ENCODE assay signal across 8 cellular contexts in the genomic region with DNA sequence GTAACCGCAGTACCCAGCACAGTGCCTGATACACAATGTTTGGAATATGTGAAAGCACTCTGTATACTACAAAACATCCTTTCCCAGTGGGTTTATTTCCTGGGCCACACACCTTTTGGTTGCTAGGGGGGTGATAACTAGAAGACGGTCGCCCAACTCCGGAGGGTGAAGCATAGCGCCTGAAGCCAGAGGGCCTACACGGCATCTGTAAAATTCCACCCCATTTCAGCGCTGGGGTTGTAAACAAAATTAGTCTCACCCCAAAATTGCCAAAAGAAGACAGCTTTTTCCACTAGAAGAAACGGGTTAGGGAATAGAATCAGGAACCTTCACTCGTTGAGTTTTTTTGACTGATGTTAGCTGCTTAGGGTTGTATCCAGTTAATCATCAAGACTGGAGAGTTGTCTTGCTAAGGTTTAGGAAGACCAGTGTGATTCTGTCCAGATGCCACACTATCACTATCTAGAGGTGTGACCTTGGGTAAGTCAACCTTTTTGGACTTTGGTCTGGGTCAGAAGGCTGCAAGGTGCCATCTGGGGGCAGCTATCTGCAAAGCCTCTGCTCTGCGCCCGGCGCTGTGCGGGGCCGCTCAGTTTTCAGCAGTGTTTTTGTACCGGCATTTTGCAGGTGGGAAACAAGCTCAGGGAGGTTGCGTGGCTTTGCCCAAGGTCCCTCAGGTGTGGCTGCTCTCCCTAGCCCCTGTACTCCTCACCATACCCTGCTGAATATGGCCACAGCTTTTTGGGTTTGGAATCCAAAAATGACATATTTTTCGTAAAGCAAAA.
DNase-seq lines count a peak whose midpoint lies in the region; ATAC-seq and TF ChIP-seq lines count a peak whose summit lies in the region.

No MANE protein-coding gene starts in this region.

- H3K9ac ChIP-seq in muscle layer of colon (ENCODE audit: low read length), result peak overlapping the region; percentile 88

- peak overlapping the region; percentile 93 for H3K4me3 Mint-ChIP-seq in stimulated activated naive CD8-positive, alpha-beta T cell treated with anti-CD3 and anti-CD28 coated beads, Interleukin-15, Interleukin-2, amounts not matched to agents 100 ng/mL and 50 ng/mL, for 24 hours

- H3K27ac ChIP-seq in muscle layer of colon (ENCODE audit: low read depth, low read length), result peak overlapping the region; percentile 83

- no peaks in the 10 kb centered on the region for H3K36me3 Mint-ChIP-seq in stimulated activated naive CD8-positive, alpha-beta T cell treated with anti-CD3 and anti-CD28 coated beads, Interleukin-15, Interleukin-2, amounts not matched to agents 100 ng/mL and 50 ng/mL, for 24 hours (ENCODE audit: low read depth)

- peak overlapping the region; percentile 78 to 82 for H3K4me3 ChIP-seq in cardiac fibroblast (replicated peaks in 1 of 2; ENCODE audit: low read depth in 2 of 2, low read length in 2 of 2)
- peak overlapping the region in 1 of 2 donors; percentile 80 for H3K4me3 ChIP-seq in muscle layer of colon (ENCODE audit: low read depth in 1 of 2, low read length in 2 of 2)

- H3K27me3 Mint-ChIP-seq in stimulated activated naive CD8-positive, alpha-beta T cell treated with anti-CD3 and anti-CD28 coated beads, Interleukin-15, Interleukin-2, amounts not matched to agents 100 ng/mL and 50 ng/mL, for 24 hours, result no peaks in the 10 kb centered on the region

- no peak for TF ChIP-seq CTCF in cardiac fibroblast (IDR thresholded peaks at IDR 0.05; ENCODE audit: low read depth, low read length)

- no peaks in the 10 kb centered on the region for H3K9me3 Mint-ChIP-seq in stimulated activated naive CD8-positive, alpha-beta T cell treated with anti-CD3 and anti-CD28 coated beads, Interleukin-15, Interleukin-2, amounts not matched to agents 100 ng/mL and 50 ng/mL, for 24 hours

- no peaks in the 10 kb centered on the region for H3K36me3 ChIP-seq in muscle layer of colon (ENCODE audit: insufficient read depth, low read length)

- no peaks in the 10 kb centered on the region for H3K27me3 ChIP-seq in muscle layer of colon (ENCODE audit: control insufficient read depth in 1 of 2, insufficient read depth in 2 of 2, low read length in 2 of 2)

- peaks cover 12% of the 10 kb centered on the region for H3K4me1 ChIP-seq in muscle layer of colon (ENCODE audit: insufficient read depth, low read length)

- H3K27ac Mint-ChIP-seq in stimulated activated naive CD8-positive, alpha-beta T cell treated with anti-CD3 and anti-CD28 coated beads, Interleukin-15, Interleukin-2, amounts not matched to agents 100 ng/mL and 50 ng/mL, for 24 hours, result peak overlapping the region; percentile 93

- H3K4me1 Mint-ChIP-seq in stimulated activated naive CD8-positive, alpha-beta T cell treated with anti-CD3 and anti-CD28 coated beads, Interleukin-15, Interleukin-2, amounts not matched to agents 100 ng/mL and 50 ng/mL, for 24 hours (ENCODE audit: low read depth), result peaks cover 52% of the 10 kb centered on the region

- no peak for ATAC-seq in stimulated activated naive CD8-positive, alpha-beta T cell treated with anti-CD3 and anti-CD28 coated beads, Interleukin-15, Interleukin-2, amounts not matched to agents 100 U/mL and 50 U/mL, for 24 hours
- ATAC-seq in HG03565 (IDR thresholded peaks at IDR 0.05; ENCODE audit: unreplicated experiment), result no peak

- DNase-seq in stimulated activated naive CD8-positive, alpha-beta T cell treated with anti-CD3 and anti-CD28 coated beads, Interleukin-15, Interleukin-2, amounts not matched to agents 100 U/mL and 50 U/mL, for 24 hours, result no peak
- DNase-seq in cardiac fibroblast (ENCODE audit: low read depth in 2 of 2), result no peak
- no peak for DNase-seq in NCI-H1417 (lab: John Stamatoyannopoulos, UW)
- no peak for DNase-seq in cortex of kidney (lab: John Stamatoyannopoulos, UW)
- DNase-seq in DMS53 (lab: John Stamatoyannopoulos, UW), result no peak

- H3K9me3 ChIP-seq in muscle layer of colon (ENCODE audit: low read length), result no peaks in the 10 kb centered on the region
